Comparison of ENCODE assay signal across 2 cellular contexts in genomic region chr2:128303095-128303791, GRCh38.
TF ChIP-seq lines count a peak whose summit lies in the region.

No MANE protein-coding gene starts in this region.

TF ChIP-seq in HepG2, 621 proteins besides CTCF, POLR2A, EP300 and RAD21 (continued from another document and continues in another):
- TF ChIP-seq NRL (CRISPR knock-in tag; IDR thresholded peaks at IDR 0.05; ENCODE audit: borderline replicate concordance) (peak; percentile 24; the same call in 1 of the 2 replicates), CCDC6 (CRISPR knock-in tag; IDR thresholded peaks at IDR 0.05) (no peak), HMGXB4 (CRISPR knock-in tag; IDR thresholded peaks at IDR 0.05; ENCODE audit: borderline replicate concordance in 1 of 2, low read depth in 1 of 2) (no peak), ZNF329 (CRISPR knock-in tag; IDR thresholded peaks at IDR 0.05; ENCODE audit: low read depth) (no peak), RBM22 (optimal IDR thresholded peaks at IDR 0.05; ENCODE audit: low read length) (peak; percentile 61), KIAA2018 (CRISPR knock-in tag; IDR thresholded peaks at IDR 0.05; ENCODE audit: borderline replicate concordance) (no peak), ZBTB38 (CRISPR knock-in tag; IDR thresholded peaks at IDR 0.05) (no peak), SKI (IDR thresholded peaks at IDR 0.05; ENCODE audit: partially characterized antibody) (no peak), ZBTB42 (CRISPR knock-in tag; IDR thresholded peaks at IDR 0.05) (no peak), MLXIP (CRISPR knock-in tag; IDR thresholded peaks at IDR 0.05; ENCODE audit: borderline replicate concordance) (no peak)

TF ChIP-seq in SK-N-SH treated with all-trans-retinoic acid at 6 μM for 48 hours, 23 proteins besides CTCF, POLR2A, EP300 and RAD21 (continued from another document):
- TF ChIP-seq TSHZ2 (CRISPR knock-in tag; IDR thresholded peaks at IDR 0.05) (no peak), CSDC2 (CRISPR knock-in tag; IDR thresholded peaks at IDR 0.05) (no peak), ZNF8 (CRISPR knock-in tag; IDR thresholded peaks at IDR 0.05) (no peak), SNAI2 (CRISPR knock-in tag; IDR thresholded peaks at IDR 0.05) (no peak), TCF4 (CRISPR knock-in tag; IDR thresholded peaks at IDR 0.05; ENCODE audit: borderline replicate concordance) (no peak), GLIS3 (CRISPR knock-in tag; IDR thresholded peaks at IDR 0.05) (no peak), ZNF70 (CRISPR knock-in tag; IDR thresholded peaks at IDR 0.05) (no peak), BACH2 (CRISPR knock-in tag; IDR thresholded peaks at IDR 0.05; ENCODE audit: borderline replicate concordance) (no peak)
